1 cellular context compared by ENCODE assay signal in genomic region chr22:20495861-20496681, GRCh38.
TF ChIP-seq lines count a peak whose summit lies in the region.

No MANE protein-coding gene starts in this region.

TF ChIP-seq in HepG2, 621 proteins besides CTCF, POLR2A, EP300 and RAD21 (continued from another document and continues in another):
- TF ChIP-seq, protein P1, sequence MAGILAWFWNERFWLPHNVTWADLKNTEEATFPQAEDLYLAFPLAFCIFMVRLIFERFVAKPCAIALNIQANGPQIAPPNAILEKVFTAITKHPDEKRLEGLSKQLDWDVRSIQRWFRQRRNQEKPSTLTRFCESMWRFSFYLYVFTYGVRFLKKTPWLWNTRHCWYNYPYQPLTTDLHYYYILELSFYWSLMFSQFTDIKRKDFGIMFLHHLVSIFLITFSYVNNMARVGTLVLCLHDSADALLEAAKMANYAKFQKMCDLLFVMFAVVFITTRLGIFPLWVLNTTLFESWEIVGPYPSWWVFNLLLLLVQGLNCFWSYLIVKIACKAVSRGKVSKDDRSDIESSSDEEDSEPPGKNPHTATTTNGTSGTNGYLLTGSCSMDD (CRISPR knock-in tag; IDR thresholded peaks at IDR 0.05): no peak
- TF ChIP-seq WIZ (CRISPR knock-in tag; IDR thresholded peaks at IDR 0.05) (no peak; the same call in 1 of the 2 replicates), ZFP37 (CRISPR knock-in tag; IDR thresholded peaks at IDR 0.05; ENCODE audit: borderline replicate concordance) (no peak), MED8 (CRISPR knock-in tag; IDR thresholded peaks at IDR 0.05; ENCODE audit: insufficient replicate concordance) (no peak), ZNF552 (CRISPR knock-in tag; IDR thresholded peaks at IDR 0.05; ENCODE audit: borderline replicate concordance) (no peak), THAP8 (CRISPR knock-in tag; IDR thresholded peaks at IDR 0.05; ENCODE audit: borderline replicate concordance) (no peak), NRL (CRISPR knock-in tag; IDR thresholded peaks at IDR 0.05; ENCODE audit: borderline replicate concordance) (no peak), ZNF691 (CRISPR knock-in tag; IDR thresholded peaks at IDR 0.05; ENCODE audit: borderline replicate concordance, low read depth) (peak; percentile 80; the same call in 1 of the 2 replicates), ZNF512B (CRISPR knock-in tag; IDR thresholded peaks at IDR 0.05; ENCODE audit: borderline replicate concordance) (peak; percentile 84), SIN3A (IDR thresholded peaks at IDR 0.05; ENCODE audit: borderline replicate concordance, low read depth, low read length) (peak; percentile 43; the same call in 1 of the 2 replicates), MEF2D (CRISPR knock-in tag; IDR thresholded peaks at IDR 0.05) (no peak; the same call in 1 of the 2 replicates), ZNF614 (CRISPR knock-in tag; IDR thresholded peaks at IDR 0.05; ENCODE audit: borderline replicate concordance) (no peak), PAF1 (CRISPR knock-in tag; IDR thresholded peaks at IDR 0.05) (no peak), BORCS8-MEF2B (CRISPR knock-in tag; IDR thresholded peaks at IDR 0.05) (no peak), RFX5 (IDR thresholded peaks at IDR 0.05; ENCODE audit: low read depth, low read length) (no peak), ZNF431 (CRISPR knock-in tag; IDR thresholded peaks at IDR 0.05; ENCODE audit: borderline replicate concordance, low read depth) (no peak), ZNF773 (CRISPR knock-in tag; IDR thresholded peaks at IDR 0.05; ENCODE audit: borderline replicate concordance) (no peak), ZNF451 (CRISPR knock-in tag; IDR thresholded peaks at IDR 0.05) (no peak), ZNF747 (CRISPR knock-in tag; IDR thresholded peaks at IDR 0.05; ENCODE audit: borderline replicate concordance) (0 out of 2 replicates have a peak, but pooled peaks have one; percentile 10), E2F1 (CRISPR knock-in tag; IDR thresholded peaks at IDR 0.05) (no peak), NBN (conservative IDR thresholded peaks at IDR 0.05) (0 out of 2 replicates have a peak, but pooled peaks have one; percentile 75), TCF7 (IDR thresholded peaks at IDR 0.05; ENCODE audit: low read depth) (no peak), HMG20A (CRISPR knock-in tag; IDR thresholded peaks at IDR 0.05; ENCODE audit: borderline replicate concordance) (no peak), NFIB (CRISPR knock-in tag; IDR thresholded peaks at IDR 0.05; ENCODE audit: borderline replicate concordance) (no peak), KLF16 (CRISPR knock-in tag; IDR thresholded peaks at IDR 0.05) (peak in 1 of 2 experiments; percentile 3; a peak in 1 of 4 replicates), ZKSCAN1 (IDR thresholded peaks at IDR 0.05; ENCODE audit: low read length) (no peak), ZNF777 (CRISPR knock-in tag; IDR thresholded peaks at IDR 0.05) (no peak), TBX3 (IDR thresholded peaks at IDR 0.05; ENCODE audit: borderline replicate concordance) (no peak), ZNF646 (CRISPR knock-in tag; IDR thresholded peaks at IDR 0.05) (no peak), KDM3A (CRISPR knock-in tag; IDR thresholded peaks at IDR 0.05; ENCODE audit: low read depth) (peak; percentile 45; the same call in 1 of the 2 replicates), ZNF713 (CRISPR knock-in tag; IDR thresholded peaks at IDR 0.05) (no peak), PITX1 (CRISPR knock-in tag; IDR thresholded peaks at IDR 0.05) (no peak; the same call in 1 of the 2 replicates), HNRNPH1 (optimal IDR thresholded peaks at IDR 0.05; ENCODE audit: low read depth, low read length) (no peak), ZNF629 (CRISPR knock-in tag; conservative IDR thresholded peaks at IDR 0.05) (no peak), ZNF224 (CRISPR knock-in tag; IDR thresholded peaks at IDR 0.05) (no peak), ZNF607 (CRISPR knock-in tag; IDR thresholded peaks at IDR 0.05; ENCODE audit: borderline replicate concordance) (no peak), PCBP1 (IDR thresholded peaks at IDR 0.05; ENCODE audit: borderline replicate concordance, low read depth, low read length) (0 out of 2 replicates have a peak, but pooled peaks have one; percentile 37), ZNF12 (CRISPR knock-in tag; IDR thresholded peaks at IDR 0.05) (no peak)
- TF ChIP-seq, protein P2, sequence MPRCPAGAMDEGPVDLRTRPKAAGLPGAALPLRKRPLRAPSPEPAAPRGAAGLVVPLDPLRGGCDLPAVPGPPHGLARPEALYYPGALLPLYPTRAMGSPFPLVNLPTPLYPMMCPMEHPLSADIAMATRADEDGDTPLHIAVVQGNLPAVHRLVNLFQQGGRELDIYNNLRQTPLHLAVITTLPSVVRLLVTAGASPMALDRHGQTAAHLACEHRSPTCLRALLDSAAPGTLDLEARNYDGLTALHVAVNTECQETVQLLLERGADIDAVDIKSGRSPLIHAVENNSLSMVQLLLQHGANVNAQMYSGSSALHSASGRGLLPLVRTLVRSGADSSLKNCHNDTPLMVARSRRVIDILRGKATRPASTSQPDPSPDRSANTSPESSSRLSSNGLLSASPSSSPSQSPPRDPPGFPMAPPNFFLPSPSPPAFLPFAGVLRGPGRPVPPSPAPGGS (CRISPR knock-in tag; IDR thresholded peaks at IDR 0.05): peak; percentile 10; the same call in 1 of the 2 replicates
- TF ChIP-seq, protein P3, sequence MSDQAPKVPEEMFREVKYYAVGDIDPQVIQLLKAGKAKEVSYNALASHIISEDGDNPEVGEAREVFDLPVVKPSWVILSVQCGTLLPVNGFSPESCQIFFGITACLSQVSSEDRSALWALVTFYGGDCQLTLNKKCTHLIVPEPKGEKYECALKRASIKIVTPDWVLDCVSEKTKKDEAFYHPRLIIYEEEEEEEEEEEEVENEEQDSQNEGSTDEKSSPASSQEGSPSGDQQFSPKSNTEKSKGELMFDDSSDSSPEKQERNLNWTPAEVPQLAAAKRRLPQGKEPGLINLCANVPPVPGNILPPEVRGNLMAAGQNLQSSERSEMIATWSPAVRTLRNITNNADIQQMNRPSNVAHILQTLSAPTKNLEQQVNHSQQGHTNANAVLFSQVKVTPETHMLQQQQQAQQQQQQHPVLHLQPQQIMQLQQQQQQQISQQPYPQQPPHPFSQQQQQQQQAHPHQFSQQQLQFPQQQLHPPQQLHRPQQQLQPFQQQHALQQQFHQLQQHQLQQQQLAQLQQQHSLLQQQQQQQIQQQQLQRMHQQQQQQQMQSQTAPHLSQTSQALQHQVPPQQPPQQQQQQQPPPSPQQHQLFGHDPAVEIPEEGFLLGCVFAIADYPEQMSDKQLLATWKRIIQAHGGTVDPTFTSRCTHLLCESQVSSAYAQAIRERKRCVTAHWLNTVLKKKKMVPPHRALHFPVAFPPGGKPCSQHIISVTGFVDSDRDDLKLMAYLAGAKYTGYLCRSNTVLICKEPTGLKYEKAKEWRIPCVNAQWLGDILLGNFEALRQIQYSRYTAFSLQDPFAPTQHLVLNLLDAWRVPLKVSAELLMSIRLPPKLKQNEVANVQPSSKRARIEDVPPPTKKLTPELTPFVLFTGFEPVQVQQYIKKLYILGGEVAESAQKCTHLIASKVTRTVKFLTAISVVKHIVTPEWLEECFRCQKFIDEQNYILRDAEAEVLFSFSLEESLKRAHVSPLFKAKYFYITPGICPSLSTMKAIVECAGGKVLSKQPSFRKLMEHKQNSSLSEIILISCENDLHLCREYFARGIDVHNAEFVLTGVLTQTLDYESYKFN (CRISPR knock-in tag; conservative IDR thresholded peaks at IDR 0.05): no peak
- TF ChIP-seq, protein P4, sequence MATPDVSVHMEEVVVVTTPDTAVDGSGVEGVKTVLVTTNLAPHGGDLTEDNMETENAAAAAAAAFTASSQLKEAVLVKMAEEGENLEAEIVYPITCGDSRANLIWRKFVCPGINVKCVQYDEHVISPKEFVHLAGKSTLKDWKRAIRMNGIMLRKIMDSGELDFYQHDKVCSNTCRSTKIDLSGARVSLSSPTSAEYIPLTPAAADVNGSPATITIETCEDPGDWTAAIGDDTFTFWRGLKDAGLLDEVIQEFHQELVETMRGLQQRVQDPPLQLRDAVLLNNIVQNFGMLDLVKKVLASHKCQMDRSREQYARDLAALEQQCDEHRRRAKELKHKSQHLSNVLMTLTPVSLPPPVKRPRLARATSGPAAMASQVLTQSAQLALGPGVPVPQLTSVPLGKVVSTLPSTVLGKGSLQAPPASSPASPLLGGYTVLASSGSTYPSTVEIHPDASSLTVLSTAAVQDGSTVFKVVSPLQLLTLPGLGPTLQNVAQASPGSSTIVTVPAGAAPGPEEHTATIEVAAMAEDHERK (CRISPR knock-in tag; IDR thresholded peaks at IDR 0.05; ENCODE audit: low read depth): no peak
